9 cellular contexts compared by ENCODE assay signal in the genomic region with DNA sequence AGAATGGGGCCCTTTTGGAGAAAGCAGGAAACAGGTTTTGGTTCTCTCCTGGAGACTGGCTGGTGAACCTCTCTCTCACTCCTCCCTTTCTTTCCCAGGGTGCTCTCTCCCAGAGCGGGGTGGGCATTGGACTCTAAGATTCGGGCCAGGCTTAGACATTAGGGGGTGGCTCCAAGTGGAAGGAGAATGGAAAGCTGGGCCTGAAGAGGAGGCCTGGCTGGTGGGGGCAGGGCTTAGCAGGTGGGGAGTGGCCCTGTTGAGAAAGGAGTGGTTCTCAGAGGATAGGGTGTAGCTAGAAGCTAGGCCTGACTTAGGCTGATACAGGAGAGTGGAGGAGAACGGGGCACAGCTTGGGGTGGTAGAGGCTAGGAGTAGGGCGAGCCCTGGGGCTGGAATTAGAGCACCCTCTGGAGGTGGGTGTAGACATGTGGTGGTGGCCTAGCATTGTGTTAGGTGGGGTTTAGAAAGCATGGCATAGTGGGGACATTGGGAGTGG. TPM values are rescaled to one million over a fixed set of nuclear protein-coding genes. Genes with fewer than 3 reads are reported as not detected.
DNase-seq lines count a peak whose midpoint lies in the region; ATAC-seq and TF ChIP-seq lines count a peak whose summit lies in the region.
"Had no signal": no experiment of that assay in that cellular context is flagged by ENCODE, and none has a peak within 500 bp of the region (broad histone marks: within the 10 kb centered on the region; RNA-seq: fewer than 3 reads in every experiment).

No MANE protein-coding gene starts in this region.

- peak; percentile 67 for ATAC-seq in CD4-positive, alpha-beta T cell (ENCODE audit: poor library complexity)
- peak; percentile 67 for ATAC-seq in mucosa of descending colon
- no peak for ATAC-seq in GM21723 (IDR thresholded peaks at IDR 0.05; ENCODE audit: unreplicated experiment)

- H3K4me1 ChIP-seq in MM.1S (ENCODE audit: low read length) (peaks cover 6% of the 10 kb centered on the region; the same call in 1 of the 2 replicates), mucosa of descending colon (ENCODE audit: low read depth) (peaks cover 5% of the 10 kb centered on the region)

- POLR2A ChIA-PET in CD4-positive, alpha-beta T cell (lab: Charles Lee), result interaction anchor here (1.0 kb wide), 2 partner anchors 11 to 21 kb away, joined by 3 to 6 read pairs; no protein-coding TSS in a partner anchor

- H3K27ac ChIP-seq in CD4-positive, alpha-beta T cell (ENCODE audit: low read depth, low read length), result no peak overlapping the region
- no peak overlapping the region for H3K27ac ChIP-seq in MM.1S (ENCODE audit: low read length)

- peaks cover 21% of the 10 kb centered on the region for H3K4me1 Mint-ChIP-seq in CD4-positive, alpha-beta T cell (ENCODE audit: low read depth)
- peaks cover 14% of the 10 kb centered on the region for H3K4me1 Mint-ChIP-seq in activated T-helper 1 cell treated with anti-CD3 and anti-CD28 coated beads, Interleukin-12 subunit alpha, Interleukin-12 subunit beta, Interleukin-2, Interleukin-4 antibody, amounts not matched to agents 30 ng/mL and 10 ng/mL and 1 ng/mL, durations not matched to agents 14 hours and 24 hours and 36 hours (ENCODE audit: low read depth)

- peaks cover 56% of the 10 kb centered on the region for H3K36me3 Mint-ChIP-seq in CD4-positive, alpha-beta T cell (ENCODE audit: low read depth)
- H3K36me3 Mint-ChIP-seq in activated T-helper 1 cell treated with anti-CD3 and anti-CD28 coated beads, Interleukin-12 subunit alpha, Interleukin-12 subunit beta, Interleukin-2, Interleukin-4 antibody, amounts not matched to agents 30 ng/mL and 10 ng/mL and 1 ng/mL, durations not matched to agents 14 hours and 24 hours and 36 hours (ENCODE audit: low read depth), result peaks cover 43% of the 10 kb centered on the region

- no peak overlapping the region for H3K9ac ChIP-seq in MM.1S (ENCODE audit: low read length)

- peak overlapping the region; percentile 33 for H3K27ac Mint-ChIP-seq in CD4-positive, alpha-beta T cell
- no peak overlapping the region for H3K27ac Mint-ChIP-seq in activated T-helper 1 cell treated with anti-CD3 and anti-CD28 coated beads, Interleukin-12 subunit alpha, Interleukin-12 subunit beta, Interleukin-2, Interleukin-4 antibody, amounts not matched to agents 30 ng/mL and 10 ng/mL and 1 ng/mL, durations not matched to agents 14 hours and 24 hours and 36 hours

- intact Hi-C loops in CD4-positive, alpha-beta T cell (cut with DNase I, micrococcal nuclease), result no loop called here
- intact Hi-C loops in mucosa of descending colon (cut with DNase I, micrococcal nuclease), result no loop called here
- intact Hi-C loops in activated T-helper 1 cell treated with anti-CD3 and anti-CD28 coated beads, Interleukin-12 subunit alpha, Interleukin-12 subunit beta, Interleukin-2, Interleukin-4 antibody, amounts not matched to agents 30 ng/mL and 10 ng/mL and 1 ng/mL, durations not matched to agents 14 hours and 24 hours and 36 hours (cut with micrococcal nuclease), result no loop called here

- H3F3A ChIP-seq in MM.1S (ENCODE audit: insufficient read depth, low read length), result 0 out of 2 replicates have a peak, but pooled peaks cover 4% of the 10 kb centered on the region

- no peaks in the 10 kb centered on the region for H4K20me1 ChIP-seq in MM.1S (ENCODE audit: insufficient read depth, low read length)

- CTCF ChIA-PET in CD4-positive, alpha-beta T cell (lab: Charles Lee), result interaction anchor here (0.7 to 0.8 kb wide), 2 partner anchors 14 to 21 kb away, joined by 4 to 7 read pairs; no protein-coding TSS in a partner anchor

- no peak for DNase-seq in CD4-positive, alpha-beta T cell
- DNase-seq in MM.1S, result no peak
- no peak for DNase-seq in astrocyte of the spinal cord (ENCODE audit: low read depth, low spot score)
- peak; percentile 58 to 68 (median 59) for DNase-seq in mucosa of descending colon
- DNase-seq in NCI-H1092 (lab: John Stamatoyannopoulos, UW), result no peak
- no peak for DNase-seq in midbrain (lab: John Stamatoyannopoulos, UW)
- no peak for DNase-seq in activated T-helper 1 cell treated with anti-CD3 and anti-CD28 coated beads, Interleukin-12 subunit alpha, Interleukin-12 subunit beta, Interleukin-2, Interleukin-4 antibody, amounts not matched to agents 30 ng/mL and 10 ng/mL and 1 ng/mL, durations not matched to agents 14 hours and 24 hours and 36 hours (ENCODE audit: low spot score)

- no peak overlapping the region for H3K4me3 Mint-ChIP-seq in CD4-positive, alpha-beta T cell
- H3K4me3 Mint-ChIP-seq in activated T-helper 1 cell treated with anti-CD3 and anti-CD28 coated beads, Interleukin-12 subunit alpha, Interleukin-12 subunit beta, Interleukin-2, Interleukin-4 antibody, amounts not matched to agents 30 ng/mL and 10 ng/mL and 1 ng/mL, durations not matched to agents 14 hours and 24 hours and 36 hours, result no peak overlapping the region
- H3K4me3 Mint-ChIP-seq: neural crest cell had no signal

- H3K79me2 ChIP-seq in MM.1S (ENCODE audit: low read length), result peaks cover 19% of the 10 kb centered on the region

- H3K27me3 ChIP-seq in CD4-positive, alpha-beta T cell (ENCODE audit: control insufficient read depth, insufficient read depth, low read length), result no peaks in the 10 kb centered on the region
- H3K27me3 ChIP-seq in MM.1S (replicated peaks; ENCODE audit: insufficient read depth, low read length), result no peaks in the 10 kb centered on the region

- no peak overlapping the region for H3K4me2 ChIP-seq in MM.1S (ENCODE audit: low read depth, low read length)

- H3K9me3 Mint-ChIP-seq in CD4-positive, alpha-beta T cell, result no peaks in the 10 kb centered on the region
- H3K9me3 Mint-ChIP-seq in activated T-helper 1 cell treated with anti-CD3 and anti-CD28 coated beads, Interleukin-12 subunit alpha, Interleukin-12 subunit beta, Interleukin-2, Interleukin-4 antibody, amounts not matched to agents 30 ng/mL and 10 ng/mL and 1 ng/mL, durations not matched to agents 14 hours and 24 hours and 36 hours, result no peaks in the 10 kb centered on the region

- TF ChIP-seq CTCF in CD4-positive, alpha-beta T cell (IDR thresholded peaks at IDR 0.05), result no peak
- TF ChIP-seq CTCF in MM.1S (IDR thresholded peaks at IDR 0.05; ENCODE audit: low read length), result peak; percentile 14
- peak; percentile 9 for TF ChIP-seq CTCF in astrocyte of the spinal cord (IDR thresholded peaks at IDR 0.05; ENCODE audit: low read depth, low read length)
- no peak for TF ChIP-seq CTCF in mucosa of descending colon (IDR thresholded peaks at IDR 0.05)

- in situ Hi-C loops in astrocyte of the spinal cord (cut with HindIII; ENCODE audit: low sequenced_read_pairs), result no loop called here

- no peak overlapping the region for H2AFZ ChIP-seq in MM.1S (ENCODE audit: low read length)

- H3K9me2 ChIP-seq in MM.1S (replicated peaks; ENCODE audit: insufficient read depth, low read length), result no peaks in the 10 kb centered on the region

- H3K9me3 ChIP-seq in CD4-positive, alpha-beta T cell (ENCODE audit: control insufficient read depth, low read length), result no peaks in the 10 kb centered on the region
- no peaks in the 10 kb centered on the region for H3K9me3 ChIP-seq in MM.1S (replicated peaks; ENCODE audit: insufficient read depth, low read length)
- H3K9me3 ChIP-seq in mucosa of descending colon, result no peaks in the 10 kb centered on the region

- H3K4me3 ChIP-seq in MM.1S (ENCODE audit: low read length) (no peak overlapping the region), astrocyte of the spinal cord (ENCODE audit: low read depth, low read length) (no peak overlapping the region), mucosa of descending colon (no peak overlapping the region)

- H3K36me3 ChIP-seq in MM.1S (replicated peaks; ENCODE audit: insufficient read depth, low read length) (no peaks in the 10 kb centered on the region), mucosa of descending colon (ENCODE audit: low read depth) (no peaks in the 10 kb centered on the region)

- no peaks in the 10 kb centered on the region for H3K27me3 Mint-ChIP-seq in CD4-positive, alpha-beta T cell
- no peaks in the 10 kb centered on the region for H3K27me3 Mint-ChIP-seq in activated T-helper 1 cell treated with anti-CD3 and anti-CD28 coated beads, Interleukin-12 subunit alpha, Interleukin-12 subunit beta, Interleukin-2, Interleukin-4 antibody, amounts not matched to agents 30 ng/mL and 10 ng/mL and 1 ng/mL, durations not matched to agents 14 hours and 24 hours and 36 hours (ENCODE audit: insufficient read depth)

RNA-seq across cellular contexts. Expression of a gene that starts 5.7 kb away (rescaled TPM):
- 100 to 1,000 TPM; 124 to 128 TPM for total RNA-seq in CD4-positive, alpha-beta T cell
- total RNA-seq in mucosa of descending colon, result 100 to 1,000 TPM in 2 of 3 donors, 10 to 100 TPM in 1; 96.1 to 152 (median 137) TPM
- total RNA-seq in activated T-helper 1 cell treated with anti-CD3 and anti-CD28 coated beads, Interleukin-12 subunit alpha, Interleukin-12 subunit beta, Interleukin-2, Interleukin-4 antibody, amounts not matched to agents 30 ng/mL and 10 ng/mL and 1 ng/mL, durations not matched to agents 14 hours and 24 hours and 36 hours, result 72.9 and 73.2 TPM in 2 replicates

RNA-seq across cellular contexts. Expression of a gene that starts 8.8 kb away (rescaled TPM):
- 1 to 10 TPM; 1.8 to 2.3 TPM for total RNA-seq in CD4-positive, alpha-beta T cell
- total RNA-seq in mucosa of descending colon, result 10 to 100 TPM; 12.5 to 15.6 (median 13.0) TPM
- total RNA-seq in activated T-helper 1 cell treated with anti-CD3 and anti-CD28 coated beads, Interleukin-12 subunit alpha, Interleukin-12 subunit beta, Interleukin-2, Interleukin-4 antibody, amounts not matched to agents 30 ng/mL and 10 ng/mL and 1 ng/mL, durations not matched to agents 14 hours and 24 hours and 36 hours, result 19.5 and 20.4 TPM in 2 replicates

RNA-seq across cellular contexts. Expression of a gene that starts 14.8 kb away (rescaled TPM):
- under 1 TPM; 0.89 to 0.93 TPM for total RNA-seq in CD4-positive, alpha-beta T cell
- total RNA-seq in mucosa of descending colon, result 10 to 100 TPM in 2 of 3 donors, 1 to 10 TPM in 1; 9.5 to 16.8 (median 15.6) TPM
- total RNA-seq in activated T-helper 1 cell treated with anti-CD3 and anti-CD28 coated beads, Interleukin-12 subunit alpha, Interleukin-12 subunit beta, Interleukin-2, Interleukin-4 antibody, amounts not matched to agents 30 ng/mL and 10 ng/mL and 1 ng/mL, durations not matched to agents 14 hours and 24 hours and 36 hours, result 1.4 and 2.8 TPM in 2 replicates

RNA-seq across cellular contexts. Expression of a gene that starts 22.6 kb away (rescaled TPM):
- under 1 TPM; 0.17 to 0.69 TPM for total RNA-seq in CD4-positive, alpha-beta T cell
- 10 to 100 TPM in 2 of 3 donors, 1 to 10 TPM in 1; 4.9 to 14.5 (median 12.2) TPM for total RNA-seq in mucosa of descending colon
- 2.9 and 3.3 TPM in 2 replicates for total RNA-seq in activated T-helper 1 cell treated with anti-CD3 and anti-CD28 coated beads, Interleukin-12 subunit alpha, Interleukin-12 subunit beta, Interleukin-2, Interleukin-4 antibody, amounts not matched to agents 30 ng/mL and 10 ng/mL and 1 ng/mL, durations not matched to agents 14 hours and 24 hours and 36 hours

RNA-seq across cellular contexts. Expression of a gene that starts 53.9 kb away (rescaled TPM):
- 1 to 10 TPM; 8.9 to 9.6 TPM for total RNA-seq in CD4-positive, alpha-beta T cell
- 10 to 100 TPM; 21.3 to 22.4 (median 22.1) TPM for total RNA-seq in mucosa of descending colon
- total RNA-seq in activated T-helper 1 cell treated with anti-CD3 and anti-CD28 coated beads, Interleukin-12 subunit alpha, Interleukin-12 subunit beta, Interleukin-2, Interleukin-4 antibody, amounts not matched to agents 30 ng/mL and 10 ng/mL and 1 ng/mL, durations not matched to agents 14 hours and 24 hours and 36 hours, result 26.6 and 28.1 TPM in 2 replicates

Comparison
In these comparisons a context has a peak if more than half of its experiments do, and no peak if none do; other contexts are left out.
1. DNase-seq: peak in mucosa of descending colon (3 of 3); none in CD4-positive, alpha-beta T cell (0 of 10), MM.1S (single experiment), astrocyte of the spinal cord (single experiment), NCI-H1092 (single experiment), midbrain (single experiment) and activated T-helper 1 cell treated with anti-CD3 and anti-CD28 coated beads, Interleukin-12 subunit alpha, Interleukin-12 subunit beta, Interleukin-2, Interleukin-4 antibody, amounts not matched to agents 30 ng/mL and 10 ng/mL and 1 ng/mL, durations not matched to agents 14 hours and 24 hours and 36 hours (single experiment).
2. CTCF ChIP-seq: peak in MM.1S (single experiment) and astrocyte of the spinal cord (single experiment); none in CD4-positive, alpha-beta T cell (single experiment) and mucosa of descending colon (single experiment).